28 cellular contexts compared by ENCODE assay signal in genomic region chrX:10630320-10630719, GRCh38.
"Had no signal": no experiment of that assay in that cellular context is flagged by ENCODE, and none has a peak within 500 bp of the region (broad histone marks: within the 10 kb centered on the region; RNA-seq: fewer than 3 reads in every experiment).

No MANE protein-coding gene starts in this region.

- H3K9me3 Mint-ChIP-seq: activated B cell treated with CpG ODN at 0.5 μM for 24 hours; activated CD8-positive, alpha-beta T cell treated with anti-CD3 and anti-CD28 coated beads for 36 hours; activated T-cell treated with anti-CD3 and anti-CD28 coated beads, Interleukin-2, amount 50 U/mL, for 4 hours; activated T-helper 17 cell treated with anti-CD3 and anti-CD28 coated beads, Interleukin-2, amount 50 U/mL, for 72 hours; dendritic cell treated with granulocyte-macrophage colony-stimulating factor and Interleukin-4, amounts not matched to agents 40 ng/mL and 50 ng/mL, for 4 days; stimulated activated effector memory CD8-positive, alpha-beta T cell treated with anti-CD3 and anti-CD28 coated beads, Interleukin-12 subunit alpha, Interleukin-12 subunit beta, amount 100 ng/mL, for 72 hours; stimulated activated naive CD8-positive, alpha-beta T cell treated with anti-CD3 and anti-CD28 coated beads, Interleukin-15, Interleukin-2, amounts not matched to agents 100 ng/mL and 50 ng/mL, for 24 hours; T-helper 2 cell treated with Interferon-gamma antibody and Interleukin-4, amounts not matched to agents 5 μg/mL and 100 μg/mL, for 36 hours had no signal

- H3K36me3 ChIP-seq: esophagus squamous epithelium, pancreas, prostate gland, uterus had no signal

- H3K4me1 Mint-ChIP-seq: activated B cell treated with CpG ODN at 0.5 μM for 24 hours; activated T-helper 17 cell treated with anti-CD3 and anti-CD28 coated beads, Interleukin-2, amount 50 U/mL, for 72 hours; naive B cell; stimulated activated effector memory CD8-positive, alpha-beta T cell treated with anti-CD3 and anti-CD28 coated beads, Interleukin-12 subunit alpha, Interleukin-12 subunit beta, amount 100 ng/mL, for 72 hours had no signal

- H3K36me3 Mint-ChIP-seq: mesothelial cell of epicardium; naive B cell; stimulated activated effector memory CD8-positive, alpha-beta T cell treated with anti-CD3 and anti-CD28 coated beads, Interleukin-12 subunit alpha, Interleukin-12 subunit beta, amount 100 ng/mL, for 72 hours had no signal

- H3K27ac ChIP-seq: esophagus squamous epithelium, pancreas, prostate gland, skin epidermis, uterus had no signal

- H3K4me3 Mint-ChIP-seq: activated B cell treated with CpG ODN at 0.5 μM for 24 hours; activated CD8-positive, alpha-beta T cell treated with anti-CD3 and anti-CD28 coated beads for 36 hours; activated T-cell treated with anti-CD3 and anti-CD28 coated beads, Interleukin-2, amount 50 U/mL, for 4 hours; activated T-helper 17 cell treated with anti-CD3 and anti-CD28 coated beads, Interleukin-2, amount 50 U/mL, for 72 hours; dendritic cell treated with granulocyte-macrophage colony-stimulating factor and Interleukin-4, amounts not matched to agents 40 ng/mL and 50 ng/mL, for 4 days; endodermal cell; mesothelial cell of epicardium; stimulated activated effector memory CD8-positive, alpha-beta T cell treated with anti-CD3 and anti-CD28 coated beads, Interleukin-12 subunit alpha, Interleukin-12 subunit beta, amount 100 ng/mL, for 72 hours; stimulated activated naive CD8-positive, alpha-beta T cell treated with anti-CD3 and anti-CD28 coated beads, Interleukin-15, Interleukin-2, amounts not matched to agents 100 ng/mL and 50 ng/mL, for 24 hours; T-helper 2 cell treated with Interferon-gamma antibody and Interleukin-4, amounts not matched to agents 5 μg/mL and 100 μg/mL, for 36 hours; type B pancreatic cell had no signal

- DNase-seq: activated B cell treated with CpG ODN at 0.5 μM for 24 hours; activated CD4-positive, alpha-beta T cell treated with anti-CD3 and anti-CD28 coated beads, Interleukin-2, amount 50 U/mL, for 1 hour; activated CD8-positive, alpha-beta T cell treated with anti-CD3 and anti-CD28 coated beads for 36 hours; activated gamma-delta T cell treated with Interleukin-2 at 50 U/mL for 16 hours; activated naive CD4-positive, alpha-beta T cell treated with anti-CD3 and anti-CD28 coated beads, Interleukin-2, amount 50 U/mL, for 16 hours; activated T-cell treated with anti-CD3 and anti-CD28 coated beads, Interleukin-2, amount 50 U/mL, for 4 hours; amniotic stem cell; central memory CD4-positive, alpha-beta T cell; endodermal cell; esophagus squamous epithelium; left colon; naive B cell; nucleus accumbens; pancreas; retina; stimulated activated CD4-positive, alpha-beta T cell treated with anti-CD3 and anti-CD28 coated beads, Interleukin-12 subunit alpha, Interleukin-12 subunit beta, amount 100 ng/mL, for 4 hours; stimulated activated CD4-positive, alpha-beta T cell treated with anti-CD3 and anti-CD28 coated beads, Interleukin-4, amount 100 ng/mL, for 24 hours; uterus had no signal

- ATAC-seq: activated CD8-positive, alpha-beta T cell treated with anti-CD3 and anti-CD28 coated beads for 36 hours; activated T-cell treated with anti-CD3 and anti-CD28 coated beads, Interleukin-2, amount 50 U/mL, for 4 hours; activated T-helper 17 cell treated with anti-CD3 and anti-CD28 coated beads, Interleukin-2, amount 50 U/mL, for 72 hours; left colon; pancreas; sciatic nerve; stimulated activated effector memory CD8-positive, alpha-beta T cell treated with anti-CD3 and anti-CD28 coated beads, Interleukin-12 subunit alpha, Interleukin-12 subunit beta, amount 100 ng/mL, for 72 hours had no signal

- H3K4me1 ChIP-seq: pancreas, prostate gland, uterus had no signal

- H3K27me3 Mint-ChIP-seq: activated CD8-positive, alpha-beta T cell treated with anti-CD3 and anti-CD28 coated beads for 36 hours; dendritic cell treated with granulocyte-macrophage colony-stimulating factor and Interleukin-4, amounts not matched to agents 40 ng/mL and 50 ng/mL, for 4 days; stimulated activated naive CD8-positive, alpha-beta T cell treated with anti-CD3 and anti-CD28 coated beads, Interleukin-15, Interleukin-2, amounts not matched to agents 100 ng/mL and 50 ng/mL, for 24 hours had no signal

- H3K27me3 ChIP-seq: esophagus squamous epithelium, uterus had no signal

- H3K4me3 ChIP-seq: esophagus squamous epithelium, pancreas, prostate gland, skin epidermis, uterus had no signal

- H3K9me3 ChIP-seq: esophagus squamous epithelium, pancreas, prostate gland, uterus had no signal

- H3K27ac Mint-ChIP-seq: activated B cell treated with CpG ODN at 0.5 μM for 24 hours; activated CD8-positive, alpha-beta T cell treated with anti-CD3 and anti-CD28 coated beads for 36 hours; activated T-helper 17 cell treated with anti-CD3 and anti-CD28 coated beads, Interleukin-2, amount 50 U/mL, for 72 hours; dendritic cell treated with granulocyte-macrophage colony-stimulating factor and Interleukin-4, amounts not matched to agents 40 ng/mL and 50 ng/mL, for 4 days; endodermal cell; mesothelial cell of epicardium; naive B cell; stimulated activated effector memory CD8-positive, alpha-beta T cell treated with anti-CD3 and anti-CD28 coated beads, Interleukin-12 subunit alpha, Interleukin-12 subunit beta, amount 100 ng/mL, for 72 hours; stimulated activated naive CD8-positive, alpha-beta T cell treated with anti-CD3 and anti-CD28 coated beads, Interleukin-15, Interleukin-2, amounts not matched to agents 100 ng/mL and 50 ng/mL, for 24 hours; T-helper 2 cell treated with Interferon-gamma antibody and Interleukin-4, amounts not matched to agents 5 μg/mL and 100 μg/mL, for 36 hours; type B pancreatic cell had no signal
